ENCODE assay signal across 1 cellular context in the genomic region with DNA sequence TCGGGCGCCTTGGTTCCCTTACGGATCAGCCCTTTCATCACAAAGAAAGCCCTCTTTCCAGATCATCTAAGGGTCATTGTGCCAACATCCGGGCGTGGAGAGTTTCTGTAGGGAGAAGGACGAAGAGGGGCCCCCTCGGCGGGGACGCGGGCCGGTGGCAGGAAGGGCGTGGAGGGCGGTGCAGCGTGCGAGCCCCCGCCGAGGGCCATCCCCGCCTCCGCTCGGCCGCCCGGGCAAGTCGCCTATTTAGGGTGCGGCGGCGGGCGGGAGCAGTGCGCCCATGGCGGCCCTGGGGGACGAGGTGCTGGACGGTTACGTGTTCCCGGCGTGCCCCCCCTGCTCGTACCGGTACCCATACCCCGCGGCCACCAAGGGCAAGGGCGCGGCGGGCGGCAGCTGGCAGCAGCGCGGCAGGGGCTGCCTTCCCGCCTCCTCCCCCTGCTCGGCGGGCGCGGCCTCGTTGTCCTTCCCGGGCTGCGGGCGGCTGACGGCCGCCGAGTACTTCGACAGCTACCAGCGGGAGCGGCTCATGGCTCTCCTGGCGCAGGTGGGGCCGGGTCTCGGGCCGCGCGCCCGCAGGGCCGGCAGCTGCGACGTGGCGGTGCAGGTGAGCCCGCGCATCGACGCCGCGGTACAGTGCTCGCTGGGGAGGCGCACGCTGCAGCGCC.
TF ChIP-seq lines count a peak whose summit lies in the region.

A gene with protein sequence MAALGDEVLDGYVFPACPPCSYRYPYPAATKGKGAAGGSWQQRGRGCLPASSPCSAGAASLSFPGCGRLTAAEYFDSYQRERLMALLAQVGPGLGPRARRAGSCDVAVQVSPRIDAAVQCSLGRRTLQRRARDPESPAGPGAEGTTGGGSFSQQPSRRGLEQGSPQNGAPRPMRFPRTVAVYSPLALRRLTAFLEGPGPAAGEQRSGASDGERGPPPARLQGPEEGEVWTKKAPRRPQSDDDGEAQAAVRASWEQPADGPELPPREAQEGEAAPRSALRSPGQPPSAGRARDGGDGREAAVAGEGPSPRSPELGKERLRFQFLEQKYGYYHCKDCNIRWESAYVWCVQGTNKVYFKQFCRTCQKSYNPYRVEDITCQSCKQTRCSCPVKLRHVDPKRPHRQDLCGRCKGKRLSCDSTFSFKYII (plus strand): TSS at position 241 of the 668 bp plus-strand sequence. CDS start 40 bp downstream, at position 281.

TF ChIP-seq in SK-N-SH, 30 proteins besides CTCF, POLR2A, EP300 and RAD21 (continued from another document):
- TF ChIP-seq, protein P1, sequence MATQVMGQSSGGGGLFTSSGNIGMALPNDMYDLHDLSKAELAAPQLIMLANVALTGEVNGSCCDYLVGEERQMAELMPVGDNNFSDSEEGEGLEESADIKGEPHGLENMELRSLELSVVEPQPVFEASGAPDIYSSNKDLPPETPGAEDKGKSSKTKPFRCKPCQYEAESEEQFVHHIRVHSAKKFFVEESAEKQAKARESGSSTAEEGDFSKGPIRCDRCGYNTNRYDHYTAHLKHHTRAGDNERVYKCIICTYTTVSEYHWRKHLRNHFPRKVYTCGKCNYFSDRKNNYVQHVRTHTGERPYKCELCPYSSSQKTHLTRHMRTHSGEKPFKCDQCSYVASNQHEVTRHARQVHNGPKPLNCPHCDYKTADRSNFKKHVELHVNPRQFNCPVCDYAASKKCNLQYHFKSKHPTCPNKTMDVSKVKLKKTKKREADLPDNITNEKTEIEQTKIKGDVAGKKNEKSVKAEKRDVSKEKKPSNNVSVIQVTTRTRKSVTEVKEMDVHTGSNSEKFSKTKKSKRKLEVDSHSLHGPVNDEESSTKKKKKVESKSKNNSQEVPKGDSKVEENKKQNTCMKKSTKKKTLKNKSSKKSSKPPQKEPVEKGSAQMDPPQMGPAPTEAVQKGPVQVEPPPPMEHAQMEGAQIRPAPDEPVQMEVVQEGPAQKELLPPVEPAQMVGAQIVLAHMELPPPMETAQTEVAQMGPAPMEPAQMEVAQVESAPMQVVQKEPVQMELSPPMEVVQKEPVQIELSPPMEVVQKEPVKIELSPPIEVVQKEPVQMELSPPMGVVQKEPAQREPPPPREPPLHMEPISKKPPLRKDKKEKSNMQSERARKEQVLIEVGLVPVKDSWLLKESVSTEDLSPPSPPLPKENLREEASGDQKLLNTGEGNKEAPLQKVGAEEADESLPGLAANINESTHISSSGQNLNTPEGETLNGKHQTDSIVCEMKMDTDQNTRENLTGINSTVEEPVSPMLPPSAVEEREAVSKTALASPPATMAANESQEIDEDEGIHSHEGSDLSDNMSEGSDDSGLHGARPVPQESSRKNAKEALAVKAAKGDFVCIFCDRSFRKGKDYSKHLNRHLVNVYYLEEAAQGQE (IDR thresholded peaks at IDR 0.05; ENCODE audit: low read depth, low read length), result no peak
- TF ChIP-seq FOXJ3 (CRISPR knock-in tag; IDR thresholded peaks at IDR 0.05) (no peak), RFX5 (IDR thresholded peaks at IDR 0.05; ENCODE audit: low read length) (no peak), NFIC (IDR thresholded peaks at IDR 0.05; ENCODE audit: borderline replicate concordance) (no peak), CHD2 (IDR thresholded peaks at IDR 0.05; ENCODE audit: low read length, partially characterized antibody) (no peak), RXRA (IDR thresholded peaks at IDR 0.05; ENCODE audit: borderline replicate concordance, low read depth) (no peak), MEF2A (IDR thresholded peaks at IDR 0.05; ENCODE audit: borderline replicate concordance, low read depth) (no peak), TCF12 (IDR thresholded peaks at IDR 0.05) (no peak), SMC3 (IDR thresholded peaks at IDR 0.05; ENCODE audit: low read depth, low read length) (no peak), YY1 (IDR thresholded peaks at IDR 0.05; ENCODE audit: low read depth) (no peak), TAF1 (IDR thresholded peaks at IDR 0.05; ENCODE audit: borderline replicate concordance, low read depth, low read length) (no peak)
- TF ChIP-seq, protein P2, sequence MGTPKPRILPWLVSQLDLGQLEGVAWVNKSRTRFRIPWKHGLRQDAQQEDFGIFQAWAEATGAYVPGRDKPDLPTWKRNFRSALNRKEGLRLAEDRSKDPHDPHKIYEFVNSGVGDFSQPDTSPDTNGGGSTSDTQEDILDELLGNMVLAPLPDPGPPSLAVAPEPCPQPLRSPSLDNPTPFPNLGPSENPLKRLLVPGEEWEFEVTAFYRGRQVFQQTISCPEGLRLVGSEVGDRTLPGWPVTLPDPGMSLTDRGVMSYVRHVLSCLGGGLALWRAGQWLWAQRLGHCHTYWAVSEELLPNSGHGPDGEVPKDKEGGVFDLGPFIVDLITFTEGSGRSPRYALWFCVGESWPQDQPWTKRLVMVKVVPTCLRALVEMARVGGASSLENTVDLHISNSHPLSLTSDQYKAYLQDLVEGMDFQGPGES (IDR thresholded peaks at IDR 0.05; ENCODE audit: low read depth, low read length), result no peak
- TF ChIP-seq, protein P3, sequence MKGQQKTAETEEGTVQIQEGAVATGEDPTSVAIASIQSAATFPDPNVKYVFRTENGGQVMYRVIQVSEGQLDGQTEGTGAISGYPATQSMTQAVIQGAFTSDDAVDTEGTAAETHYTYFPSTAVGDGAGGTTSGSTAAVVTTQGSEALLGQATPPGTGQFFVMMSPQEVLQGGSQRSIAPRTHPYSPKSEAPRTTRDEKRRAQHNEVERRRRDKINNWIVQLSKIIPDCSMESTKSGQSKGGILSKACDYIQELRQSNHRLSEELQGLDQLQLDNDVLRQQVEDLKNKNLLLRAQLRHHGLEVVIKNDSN (IDR thresholded peaks at IDR 0.05; ENCODE audit: borderline replicate concordance, low read depth), result no peak
- TF ChIP-seq, protein P4, sequence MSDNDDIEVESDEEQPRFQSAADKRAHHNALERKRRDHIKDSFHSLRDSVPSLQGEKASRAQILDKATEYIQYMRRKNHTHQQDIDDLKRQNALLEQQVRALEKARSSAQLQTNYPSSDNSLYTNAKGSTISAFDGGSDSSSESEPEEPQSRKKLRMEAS (IDR thresholded peaks at IDR 0.05; ENCODE audit: low read depth), result no peak
- TF ChIP-seq, protein P5, sequence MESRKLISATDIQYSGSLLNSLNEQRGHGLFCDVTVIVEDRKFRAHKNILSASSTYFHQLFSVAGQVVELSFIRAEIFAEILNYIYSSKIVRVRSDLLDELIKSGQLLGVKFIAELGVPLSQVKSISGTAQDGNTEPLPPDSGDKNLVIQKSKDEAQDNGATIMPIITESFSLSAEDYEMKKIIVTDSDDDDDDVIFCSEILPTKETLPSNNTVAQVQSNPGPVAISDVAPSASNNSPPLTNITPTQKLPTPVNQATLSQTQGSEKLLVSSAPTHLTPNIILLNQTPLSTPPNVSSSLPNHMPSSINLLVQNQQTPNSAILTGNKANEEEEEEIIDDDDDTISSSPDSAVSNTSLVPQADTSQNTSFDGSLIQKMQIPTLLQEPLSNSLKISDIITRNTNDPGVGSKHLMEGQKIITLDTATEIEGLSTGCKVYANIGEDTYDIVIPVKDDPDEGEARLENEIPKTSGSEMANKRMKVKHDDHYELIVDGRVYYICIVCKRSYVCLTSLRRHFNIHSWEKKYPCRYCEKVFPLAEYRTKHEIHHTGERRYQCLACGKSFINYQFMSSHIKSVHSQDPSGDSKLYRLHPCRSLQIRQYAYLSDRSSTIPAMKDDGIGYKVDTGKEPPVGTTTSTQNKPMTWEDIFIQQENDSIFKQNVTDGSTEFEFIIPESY (IDR thresholded peaks at IDR 0.05; ENCODE audit: borderline replicate concordance, low read depth), result no peak
TF ChIP-seq in SK-N-SH: peak in this region for 0.
